8 cellular contexts compared by ENCODE assay signal in genomic region chr1:37561794-37562132, GRCh38. TPM values are rescaled to one million over a fixed set of nuclear protein-coding genes. Genes with fewer than 3 reads are reported as not detected.
DNase-seq lines count a peak whose midpoint lies in the region; ATAC-seq, FAIRE-seq and TF ChIP-seq lines count a peak whose summit lies in the region.

No MANE protein-coding gene starts in this region.

- 90 to 95% methylated on average over 7 of the region's 7 CpGs for WGBS in sigmoid colon, 2 donors

- DNase-seq in BE2C (peak; percentile 61), H54 (ENCODE audit: insufficient read length, low spot score) (no peak), T-helper 17 cell (peak in 1 of 3 donors; percentile 17), sigmoid colon (no peak), cerebellar nuclear complex (lab: John Stamatoyannopoulos, UW) (no peak), epidermal melanocyte (ENCODE audit: insufficient read length, low spot score) (no peak)
- DNase-seq in effector memory CD8-positive, alpha-beta T cell = peak in 2 of 3 experiments; percentile 13 to 15

- no peak for TF ChIP-seq POLR2A in H54 (IDR thresholded peaks at IDR 0.05; ENCODE audit: low read depth, low read length)
- no peak for TF ChIP-seq POLR2A in sigmoid colon (IDR thresholded peaks at IDR 0.05)

- H3K4me3 ChIP-seq in BE2C (ENCODE audit: low read depth, low read length) (no peak overlapping the region), sigmoid colon (no peak overlapping the region)

- TF ChIP-seq EP300 in sigmoid colon (IDR thresholded peaks at IDR 0.05) = no peak

- H3K4me1 ChIP-seq in BE2C (no peaks in the 10 kb centered on the region), sigmoid colon (peaks cover 0 to 10% (median 7%) of the 10 kb centered on the region in 4 donors)

- peak overlapping the region; percentile 55 for H3K4me3 Mint-ChIP-seq in T-helper 17 cell
- no peak overlapping the region for H3K4me3 Mint-ChIP-seq in effector memory CD8-positive, alpha-beta T cell

- no peaks in the 10 kb centered on the region for H3K9me3 Mint-ChIP-seq in effector memory CD8-positive, alpha-beta T cell

- ATAC-seq in T-helper 17 cell = peak; percentile 54
- ATAC-seq in effector memory CD8-positive, alpha-beta T cell (replicated peaks) = peak; percentile 36
- no peak for ATAC-seq in HG03571 (IDR thresholded peaks at IDR 0.05; ENCODE audit: unreplicated experiment)

- H3K27me3 Mint-ChIP-seq in T-helper 17 cell = peaks cover 10% of the 10 kb centered on the region
- peaks cover 0 to 12% of the 10 kb centered on the region in 2 donors for H3K27me3 Mint-ChIP-seq in effector memory CD8-positive, alpha-beta T cell

- intact Hi-C loops in sigmoid colon (cut with DNase I) = loop anchor here (5.0 kb wide), 1 partner anchor 121 kb away; no protein-coding TSS in a partner anchor

- H3K36me3 ChIP-seq in BE2C (no peaks in the 10 kb centered on the region; the same call in 1 of the 2 replicates), sigmoid colon (peaks cover under 1 to 28% (median 5%) of the 10 kb centered on the region in 4 donors)

- H3K27ac ChIP-seq in sigmoid colon = no peak overlapping the region

- no peak overlapping the region for H3K27ac Mint-ChIP-seq in T-helper 17 cell
- no peak overlapping the region for H3K27ac Mint-ChIP-seq in effector memory CD8-positive, alpha-beta T cell

- no peaks in the 10 kb centered on the region for H3K27me3 ChIP-seq in BE2C
- no peaks in the 10 kb centered on the region for H3K27me3 ChIP-seq in sigmoid colon

- FAIRE-seq in H54 (lab: Jason Lieb, UNC) = peak; percentile 38

- H3K9me3 ChIP-seq in BE2C (no peaks in the 10 kb centered on the region), T-helper 17 cell (ENCODE audit: control insufficient read depth, low read length, poor library complexity, severe bottlenecking) (no peaks in the 10 kb centered on the region), sigmoid colon (no peaks in the 10 kb centered on the region)

- H3K36me3 Mint-ChIP-seq in T-helper 17 cell (ENCODE audit: low read depth) = peaks cover 4% of the 10 kb centered on the region
- peaks cover 14% of the 10 kb centered on the region for H3K36me3 Mint-ChIP-seq in effector memory CD8-positive, alpha-beta T cell (ENCODE audit: insufficient read depth)

- H3K4me1 Mint-ChIP-seq in T-helper 17 cell = peaks cover 12% of the 10 kb centered on the region
- no peaks in the 10 kb centered on the region for H3K4me1 Mint-ChIP-seq in effector memory CD8-positive, alpha-beta T cell (ENCODE audit: low read depth in 2 of 2)

- TF ChIP-seq CTCF in BE2C (IDR thresholded peaks at IDR 0.05; ENCODE audit: low read depth, low read length) = peak; percentile 73
- peak; percentile 29 to 68 (median 50) for TF ChIP-seq CTCF in sigmoid colon (IDR thresholded peaks at IDR 0.05)

RNA-seq across cellular contexts. Expression of gene DNALI1, which starts 5.0 kb away (rescaled TPM):
- polyA plus RNA-seq in BE2C (2012; ENCODE audit: insufficient read depth, insufficient read length, low read depth) = 4.9 TPM
- total RNA-seq in T-helper 17 cell (not detected), sigmoid colon (10 to 100 TPM in 2 of 4 donors, 1 to 10 TPM in 2; 7.5 to 13.0 (median 9.3) TPM)
- polyA plus RNA-seq in sigmoid colon = 1 to 10 TPM; 4.6 to 6.6 (median 4.8) TPM

RNA-seq across cellular contexts. Expression of gene SNIP1, which starts 7.7 kb away (rescaled TPM):
- polyA plus RNA-seq in BE2C (2012; ENCODE audit: insufficient read depth, insufficient read length, low read depth) = 23.3 TPM
- total RNA-seq in T-helper 17 cell (10 to 100 TPM; 51.1 to 58.5 TPM), sigmoid colon (10 to 100 TPM in 3 of 4 donors, 1 to 10 TPM in 1; 7.2 to 20.4 (median 12.8) TPM)
- polyA plus RNA-seq in sigmoid colon = 1 to 10 TPM; 3.6 to 6.4 (median 6.2) TPM

RNA-seq across cellular contexts. Expression of gene GNL2, which starts 34.0 kb away (rescaled TPM):
- polyA plus RNA-seq in BE2C (2012; ENCODE audit: insufficient read depth, insufficient read length, low read depth) = 44.4 TPM
- total RNA-seq in T-helper 17 cell (10 to 100 TPM; 54.9 to 59.9 TPM), sigmoid colon (10 to 100 TPM; 26.7 to 50.4 (median 29.6) TPM)
- 10 to 100 TPM; 25.2 to 33.0 (median 25.2) TPM for polyA plus RNA-seq in sigmoid colon

RNA-seq across cellular contexts. Expression of gene MEAF6, which starts 47.2 kb away (rescaled TPM):
- polyA plus RNA-seq in BE2C (2012; ENCODE audit: insufficient read depth, insufficient read length, low read depth) = 54.8 TPM
- total RNA-seq in T-helper 17 cell (10 to 100 TPM; 54.7 to 58.0 TPM), sigmoid colon (10 to 100 TPM; 64.0 to 84.5 (median 79.9) TPM)
- 10 to 100 TPM; 43.0 to 51.6 (median 50.5) TPM for polyA plus RNA-seq in sigmoid colon

Comparison
In these comparisons a context has a peak if more than half of its experiments do, and no peak if none do; other contexts are left out.
1. DNase-seq: peak in BE2C (single experiment) and effector memory CD8-positive, alpha-beta T cell (2 of 3); none in H54 (single experiment), sigmoid colon (single experiment), cerebellar nuclear complex (0 of 2) and epidermal melanocyte (single experiment).
2. RNA of gene DNALI1, which starts 5.0 kb away (total RNA-seq): 7.5 to 13.0 TPM in sigmoid colon; not detected in T-helper 17 cell; every median in the first group is over 4 times any median in the second.